ENCODE assay signal across 10 cellular contexts in genomic region chr15:78018968-78019644, GRCh38. TPM values are rescaled to one million over a fixed set of nuclear protein-coding genes. Genes with fewer than 3 reads are reported as not detected.
DNase-seq lines count a peak whose midpoint lies in the region; ATAC-seq and TF ChIP-seq lines count a peak whose summit lies in the region.
"Had no signal": no experiment of that assay in that cellular context is flagged by ENCODE, and none has a peak within 500 bp of the region (broad histone marks: within the 10 kb centered on the region; RNA-seq: fewer than 3 reads in every experiment).

No MANE protein-coding gene starts in this region.

- intact Hi-C loops in body of pancreas (cut with DNase I), result no loop called here

- H3K27me3 Mint-ChIP-seq in activated CD4-positive, alpha-beta T cell treated with anti-CD3 and anti-CD28 coated beads, Interleukin-2, amount 10 ng/mL, durations not matched to agents 7 days and 5 days, result no peaks in the 10 kb centered on the region

- H3K4me3 ChIP-seq in body of pancreas (no peak overlapping the region), foreskin fibroblast (ENCODE audit: low read depth in 1 of 2, low read length in 2 of 2) (no peak overlapping the region)
- H3K4me3 ChIP-seq in effector memory CD4-positive, alpha-beta T cell (ENCODE audit: insufficient read depth, low read depth, low read length, poor library complexity, severe bottlenecking), result no peak overlapping the region

- in situ Hi-C loops in KBM-7 (cut with MboI; ENCODE audit: low pct_unique_long_range_greater_than_20kb, low sequenced_read_pairs), result no loop called here

- H3K27ac ChIP-seq in body of pancreas, result peak overlapping the region; percentile 61 to 74 (median 72)
- no peak overlapping the region for H3K27ac ChIP-seq in effector memory CD4-positive, alpha-beta T cell (ENCODE audit: insufficient read depth, low read length, poor library complexity, severe bottlenecking)

- CTCF ChIA-PET in activated CD4-positive, alpha-beta T cell treated with anti-CD3 and anti-CD28 coated beads, Interleukin-2, amount 10 ng/mL, durations not matched to agents 7 days and 5 days (lab: Charles Lee), result interaction anchor here (0.6 to 1.3 kb wide), 3 partner anchors 9 to 209 kb away, joined by 3 to 6 read pairs (median 3); no protein-coding TSS in a partner anchor

- no peak for TF ChIP-seq POLR2A in body of pancreas (IDR thresholded peaks at IDR 0.05)

- no peaks in the 10 kb centered on the region for H3K9me3 Mint-ChIP-seq in activated CD4-positive, alpha-beta T cell treated with anti-CD3 and anti-CD28 coated beads, Interleukin-2, amount 10 ng/mL, durations not matched to agents 7 days and 5 days
- H3K9me3 Mint-ChIP-seq in stimulated activated effector memory CD8-positive, alpha-beta T cell treated with anti-CD3 and anti-CD28 coated beads, Interleukin-12 subunit alpha, Interleukin-12 subunit beta, amount 100 ng/mL, for 72 hours, result no peaks in the 10 kb centered on the region
- H3K9me3 Mint-ChIP-seq: WTC11 had no signal

- H3K36me3 ChIP-seq in body of pancreas (replicated peaks in 1 of 2; ENCODE audit: insufficient read depth in 1 of 2, low read depth in 2 of 2), result no peaks in the 10 kb centered on the region
- peaks cover 42% of the 10 kb centered on the region for H3K36me3 ChIP-seq in effector memory CD4-positive, alpha-beta T cell (ENCODE audit: control insufficient read depth, insufficient read depth, low read length)

- DNase-seq in activated CD4-positive, alpha-beta T cell treated with anti-CD3 and anti-CD28 coated beads, Interleukin-2, amount 10 ng/mL, durations not matched to agents 7 days and 5 days, result peak; percentile 47
- DNase-seq in activated CD4-positive, alpha-beta T cell treated with anti-CD3 and anti-CD28 coated beads for 1 hour, result no peak
- DNase-seq in KBM-7 (peak; percentile 96), body of pancreas (peak in 1 of 4 donors; percentile 39), foreskin fibroblast (no peak), NCI-H2227 treated with DMSO at 0.1 percent for 48 hours (lab: John Stamatoyannopoulos, UW) (no peak)
- DNase-seq in stimulated activated effector memory CD8-positive, alpha-beta T cell treated with anti-CD3 and anti-CD28 coated beads, Interleukin-12 subunit alpha, Interleukin-12 subunit beta, amount 100 ng/mL, for 72 hours (ENCODE audit: low spot score in 2 of 2), result no peak
- no peak for DNase-seq in effector memory CD4-positive, alpha-beta T cell
- DNase-seq: NCI-H510A treated with DMSO at 0.1 percent for 48 hours had no signal

- peaks cover 66% of the 10 kb centered on the region for H3K4me1 ChIP-seq in body of pancreas
- H3K4me1 ChIP-seq in effector memory CD4-positive, alpha-beta T cell (ENCODE audit: control insufficient read depth, insufficient read depth, low read length, poor library complexity, severe bottlenecking), result no peaks in the 10 kb centered on the region

- H3K36me3 Mint-ChIP-seq in activated CD4-positive, alpha-beta T cell treated with anti-CD3 and anti-CD28 coated beads, Interleukin-2, amount 10 ng/mL, durations not matched to agents 7 days and 5 days (ENCODE audit: low read depth), result peaks cover 63% of the 10 kb centered on the region
- peaks cover 87% of the 10 kb centered on the region for H3K36me3 Mint-ChIP-seq in stimulated activated effector memory CD8-positive, alpha-beta T cell treated with anti-CD3 and anti-CD28 coated beads, Interleukin-12 subunit alpha, Interleukin-12 subunit beta, amount 100 ng/mL, for 72 hours

- ATAC-seq in body of pancreas, result no peak
- ATAC-seq in stimulated activated effector memory CD8-positive, alpha-beta T cell treated with anti-CD3 and anti-CD28 coated beads, Interleukin-12 subunit alpha, Interleukin-12 subunit beta, amount 100 ng/mL, for 72 hours, result peak; percentile 46
- ATAC-seq: WTC11 had no signal

- peak overlapping the region; percentile 1 for H3K4me3 Mint-ChIP-seq in activated CD4-positive, alpha-beta T cell treated with anti-CD3 and anti-CD28 coated beads, Interleukin-2, amount 10 ng/mL, durations not matched to agents 7 days and 5 days
- no peak overlapping the region for H3K4me3 Mint-ChIP-seq in stimulated activated effector memory CD8-positive, alpha-beta T cell treated with anti-CD3 and anti-CD28 coated beads, Interleukin-12 subunit alpha, Interleukin-12 subunit beta, amount 100 ng/mL, for 72 hours
- H3K4me3 Mint-ChIP-seq: WTC11 had no signal

- H3K27ac Mint-ChIP-seq in activated CD4-positive, alpha-beta T cell treated with anti-CD3 and anti-CD28 coated beads, Interleukin-2, amount 10 ng/mL, durations not matched to agents 7 days and 5 days, result peak overlapping the region; percentile 47
- H3K27ac Mint-ChIP-seq in stimulated activated effector memory CD8-positive, alpha-beta T cell treated with anti-CD3 and anti-CD28 coated beads, Interleukin-12 subunit alpha, Interleukin-12 subunit beta, amount 100 ng/mL, for 72 hours, result peak overlapping the region; percentile 58
- H3K27ac Mint-ChIP-seq: WTC11 had no signal

- POLR2A ChIA-PET in activated CD4-positive, alpha-beta T cell treated with anti-CD3 and anti-CD28 coated beads, Interleukin-2, amount 10 ng/mL, durations not matched to agents 7 days and 5 days (lab: Charles Lee), result no interaction called here

- H3K27me3 ChIP-seq in body of pancreas, result no peaks in the 10 kb centered on the region
- no peaks in the 10 kb centered on the region for H3K27me3 ChIP-seq in effector memory CD4-positive, alpha-beta T cell (replicated peaks; ENCODE audit: control insufficient read depth, insufficient read depth, low read length, poor library complexity, severe bottlenecking)

- H3K4me1 Mint-ChIP-seq in activated CD4-positive, alpha-beta T cell treated with anti-CD3 and anti-CD28 coated beads, Interleukin-2, amount 10 ng/mL, durations not matched to agents 7 days and 5 days, result peaks cover 28% of the 10 kb centered on the region
- H3K4me1 Mint-ChIP-seq in stimulated activated effector memory CD8-positive, alpha-beta T cell treated with anti-CD3 and anti-CD28 coated beads, Interleukin-12 subunit alpha, Interleukin-12 subunit beta, amount 100 ng/mL, for 72 hours, result peaks cover 16% of the 10 kb centered on the region
- H3K4me1 Mint-ChIP-seq: WTC11 had no signal

- H3K9me3 ChIP-seq in body of pancreas, result no peaks in the 10 kb centered on the region
- H3K9me3 ChIP-seq in effector memory CD4-positive, alpha-beta T cell (ENCODE audit: control insufficient read depth, low read length), result no peaks in the 10 kb centered on the region

- 57 to 67% methylated on average over 11 of the region's 11 CpGs for WGBS in body of pancreas, 2 donors

- no peak for TF ChIP-seq CTCF in body of pancreas (IDR thresholded peaks at IDR 0.05)
- no peak for TF ChIP-seq CTCF in foreskin fibroblast (IDR thresholded peaks at IDR 0.05; ENCODE audit: low read depth, low read length)

RNA-seq across cellular contexts. Expression of gene TBC1D2B, which starts 58.4 kb away (rescaled TPM):
- 10 to 100 TPM; 77.2 to 83.7 TPM for total RNA-seq in activated CD4-positive, alpha-beta T cell treated with anti-CD3 and anti-CD28 coated beads, Interleukin-2, amount 10 ng/mL, durations not matched to agents 7 days and 5 days
- 10 to 100 TPM; 35.6 to 42.3 TPM for total RNA-seq in body of pancreas

Comparison
In these comparisons a context has a peak if more than half of its experiments do, and no peak if none do; other contexts are left out.
1. DNase-seq: peak in activated CD4-positive, alpha-beta T cell treated with anti-CD3 and anti-CD28 coated beads, Interleukin-2, amount 10 ng/mL, durations not matched to agents 7 days and 5 days (single experiment) and KBM-7 (single experiment); none in activated CD4-positive, alpha-beta T cell treated with anti-CD3 and anti-CD28 coated beads for 1 hour (single experiment), stimulated activated effector memory CD8-positive, alpha-beta T cell treated with anti-CD3 and anti-CD28 coated beads, Interleukin-12 subunit alpha, Interleukin-12 subunit beta, amount 100 ng/mL, for 72 hours (0 of 2), foreskin fibroblast (0 of 2), NCI-H2227 treated with DMSO at 0.1 percent for 48 hours (single experiment) and effector memory CD4-positive, alpha-beta T cell (0 of 3).